17 cellular contexts compared by ENCODE assay signal in genomic region chr14:37890095-37890494, GRCh38.
DNase-seq lines count a peak whose midpoint lies in the region; ATAC-seq and TF ChIP-seq lines count a peak whose summit lies in the region.
"Had no signal": no experiment of that assay in that cellular context is flagged by ENCODE, and none has a peak within 500 bp of the region (broad histone marks: within the 10 kb centered on the region; RNA-seq: fewer than 3 reads in every experiment).

No MANE protein-coding gene starts in this region.

- no peaks in the 10 kb centered on the region for H3K27me3 ChIP-seq in PC-3 (ENCODE audit: low read length)
- no peaks in the 10 kb centered on the region for H3K27me3 ChIP-seq in esophagus muscularis mucosa
- H3K27me3 ChIP-seq in dorsolateral prefrontal cortex, result peaks cover 0 to 10% (median 0%) of the 10 kb centered on the region in 45 donors
- H3K27me3 ChIP-seq: uterus had no signal

- H3K36me3 ChIP-seq in PC-3 (ENCODE audit: low read depth, low read length) (no peaks in the 10 kb centered on the region), esophagus muscularis mucosa (no peaks in the 10 kb centered on the region)
- H3K36me3 ChIP-seq: lower lobe of right lung, uterus had no signal

- no peak for ATAC-seq in PC-3
- ATAC-seq: lower lobe of right lung; psoas muscle; stimulated activated naive CD8-positive, alpha-beta T cell treated with anti-CD3 and anti-CD28 coated beads, Interleukin-15, amount 100 ng/mL, for 72 hours had no signal

- H3K79me2 ChIP-seq in PC-3 (ENCODE audit: low read length), result no peaks in the 10 kb centered on the region

- H3K4me2 ChIP-seq in PC-3 (ENCODE audit: low read length), result no peak overlapping the region

- POLR2A ChIA-PET in PC-3 (lab: Charles Lee; ENCODE audit: unreplicated experiment), result no interaction called here

- H3K4me3 ChIP-seq in PC-3 (ENCODE audit: low read length) (no peak overlapping the region), foreskin fibroblast (ENCODE audit: low read depth in 1 of 2, low read length in 2 of 2) (no peak overlapping the region), esophagus muscularis mucosa (no peak overlapping the region), dorsolateral prefrontal cortex (no peak overlapping the region)
- H3K4me3 ChIP-seq: lower lobe of right lung, psoas muscle, uterus had no signal

- CTCF ChIA-PET in PC-3 (lab: Charles Lee), result no interaction called here

- no peaks in the 10 kb centered on the region for H4K20me1 ChIP-seq in PC-3 (ENCODE audit: low read length)

- WGBS in esophagus muscularis mucosa, result 68% methylated on average over 1 of the region's 1 CpG

- 0 out of 2 replicates have a peak, but pooled peaks have one; percentile 17 for TF ChIP-seq CTCF in 22Rv1 (IDR thresholded peaks at IDR 0.05)
- TF ChIP-seq CTCF in C4-2B (conservative IDR thresholded peaks at IDR 0.05), result peak; percentile 35
- TF ChIP-seq CTCF in PC-3 (conservative IDR thresholded peaks at IDR 0.05; ENCODE audit: low read depth, low read length), result peak; percentile 56
- TF ChIP-seq CTCF in foreskin fibroblast (IDR thresholded peaks at IDR 0.05; ENCODE audit: low read depth, low read length), result peak; percentile 20
- TF ChIP-seq CTCF in esophagus muscularis mucosa (IDR thresholded peaks at IDR 0.05), result peak in 1 of 3 experiments; percentile 9
- TF ChIP-seq CTCF in dorsolateral prefrontal cortex (IDR thresholded peaks at IDR 0.05 in 54 of 56, conservative IDR thresholded peaks at IDR 0.05 in 2 of 56; ENCODE audit: low read depth in 1 of 56, partially characterized antibody in 56 of 56), result peak in 12 of 56 donors; percentile 8 to 44 (median 14)

- no peaks in the 10 kb centered on the region for H3F3A ChIP-seq in PC-3 (ENCODE audit: low read length, unreplicated experiment)

- H3K27ac ChIP-seq in 22Rv1 (no peak overlapping the region), C4-2B (no peak overlapping the region), PC-3 (ENCODE audit: low read length) (no peak overlapping the region), esophagus muscularis mucosa (replicated peaks in 1 of 4) (no peak overlapping the region), dorsolateral prefrontal cortex (no peak overlapping the region)
- H3K27ac ChIP-seq: lower lobe of right lung, psoas muscle, uterus had no signal

- no TSS peak for BruUV-seq in PC-3 (replicated peaks; lab: Mats Ljungman, UMichigan)

- no peak for TF ChIP-seq POLR2A in esophagus muscularis mucosa (IDR thresholded peaks at IDR 0.05; ENCODE audit: low read depth)

- intact Hi-C loops in PC-3 (cut with micrococcal nuclease), result no loop called here
- intact Hi-C loops in esophagus muscularis mucosa (cut with DNase I), result no loop called here
- intact Hi-C loops in dorsolateral prefrontal cortex (cut with DNase I), result no loop called here

- peaks cover 8% of the 10 kb centered on the region; the same call in 1 of the 2 replicates for H3K4me1 ChIP-seq in PC-3 (ENCODE audit: insufficient read depth, low read length)
- peaks cover 4 to 13% (median 11%) of the 10 kb centered on the region in 4 donors for H3K4me1 ChIP-seq in esophagus muscularis mucosa
- H3K4me1 ChIP-seq: lower lobe of right lung, psoas muscle, uterus had no signal

- H3K9me2 ChIP-seq in PC-3 (replicated peaks; ENCODE audit: low read length), result no peaks in the 10 kb centered on the region

- H2AFZ ChIP-seq in PC-3 (ENCODE audit: low read length), result no peak overlapping the region

- DNase-seq in PC-3, result no peak
- no peak for DNase-seq in foreskin fibroblast
- DNase-seq in esophagus muscularis mucosa (ENCODE audit: extremely low spot score), result no peak
- DNase-seq in dorsolateral prefrontal cortex, result no peak
- no peak for DNase-seq in ureter (ENCODE audit: low spot score)
- DNase-seq in cortex of kidney (lab: John Stamatoyannopoulos, UW), result no peak
- DNase-seq: cerebellar nuclear complex; DMS53; head of caudate nucleus; lower lobe of right lung; NCI-H1105; psoas muscle; stimulated activated naive CD8-positive, alpha-beta T cell treated with anti-CD3 and anti-CD28 coated beads, Interleukin-15, amount 100 ng/mL, for 72 hours; T-helper 1 cell; uterus had no signal

- no peak overlapping the region for H3K9ac ChIP-seq in PC-3 (ENCODE audit: low read length)

- H3K9me3 ChIP-seq in PC-3 (ENCODE audit: low read length) (no peaks in the 10 kb centered on the region), esophagus muscularis mucosa (no peaks in the 10 kb centered on the region)
- H3K9me3 ChIP-seq: lower lobe of right lung, psoas muscle, uterus had no signal

- no peak for TF ChIP-seq EP300 in esophagus muscularis mucosa (IDR thresholded peaks at IDR 0.05)
